In genomic region chr7:36153571-36154097, GRCh38 we compare ENCODE assay signal across 1 cellular context.
TF ChIP-seq lines count a peak whose summit lies in the region.

No MANE protein-coding gene starts in this region.

TF ChIP-seq in HepG2, 621 proteins besides CTCF, POLR2A, EP300 and RAD21 (continued from another document and continues in another):
- TF ChIP-seq, protein P1, sequence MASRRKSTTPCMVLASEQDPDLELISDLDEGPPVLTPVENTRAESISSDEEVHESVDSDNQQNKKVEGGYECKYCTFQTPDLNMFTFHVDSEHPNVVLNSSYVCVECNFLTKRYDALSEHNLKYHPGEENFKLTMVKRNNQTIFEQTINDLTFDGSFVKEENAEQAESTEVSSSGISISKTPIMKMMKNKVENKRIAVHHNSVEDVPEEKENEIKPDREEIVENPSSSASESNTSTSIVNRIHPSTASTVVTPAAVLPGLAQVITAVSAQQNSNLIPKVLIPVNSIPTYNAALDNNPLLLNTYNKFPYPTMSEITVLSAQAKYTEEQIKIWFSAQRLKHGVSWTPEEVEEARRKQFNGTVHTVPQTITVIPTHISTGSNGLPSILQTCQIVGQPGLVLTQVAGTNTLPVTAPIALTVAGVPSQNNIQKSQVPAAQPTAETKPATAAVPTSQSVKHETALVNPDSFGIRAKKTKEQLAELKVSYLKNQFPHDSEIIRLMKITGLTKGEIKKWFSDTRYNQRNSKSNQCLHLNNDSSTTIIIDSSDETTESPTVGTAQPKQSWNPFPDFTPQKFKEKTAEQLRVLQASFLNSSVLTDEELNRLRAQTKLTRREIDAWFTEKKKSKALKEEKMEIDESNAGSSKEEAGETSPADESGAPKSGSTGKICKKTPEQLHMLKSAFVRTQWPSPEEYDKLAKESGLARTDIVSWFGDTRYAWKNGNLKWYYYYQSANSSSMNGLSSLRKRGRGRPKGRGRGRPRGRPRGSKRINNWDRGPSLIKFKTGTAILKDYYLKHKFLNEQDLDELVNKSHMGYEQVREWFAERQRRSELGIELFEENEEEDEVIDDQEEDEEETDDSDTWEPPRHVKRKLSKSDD (CRISPR knock-in tag; IDR thresholded peaks at IDR 0.05; ENCODE audit: low read depth) = no peak
- TF ChIP-seq MTF2 (CRISPR knock-in tag; IDR thresholded peaks at IDR 0.05; ENCODE audit: borderline replicate concordance) (no peak), NFKBIZ (CRISPR knock-in tag; IDR thresholded peaks at IDR 0.05) (no peak), ZNF792 (CRISPR knock-in tag; IDR thresholded peaks at IDR 0.05) (no peak), POLR2AphosphoS2 (IDR thresholded peaks at IDR 0.05; ENCODE audit: low read depth, low read length) (no peak), KDM5B (CRISPR knock-in tag; IDR thresholded peaks at IDR 0.05; ENCODE audit: borderline replicate concordance) (peak; percentile 37), ZNF780A (CRISPR knock-in tag; IDR thresholded peaks at IDR 0.05) (no peak), ZFX (CRISPR knock-in tag; IDR thresholded peaks at IDR 0.05; ENCODE audit: low read depth) (peak; percentile 29; the same call in 1 of the 2 replicates), ZNF225 (CRISPR knock-in tag; IDR thresholded peaks at IDR 0.05) (no peak), ZNF331 (CRISPR knock-in tag; IDR thresholded peaks at IDR 0.05) (no peak), ZSCAN29 (CRISPR knock-in tag; conservative IDR thresholded peaks at IDR 0.05) (no peak), ZNF136 (CRISPR knock-in tag; IDR thresholded peaks at IDR 0.05; ENCODE audit: low read depth) (no peak), ZBTB49 (CRISPR knock-in tag; IDR thresholded peaks at IDR 0.05; ENCODE audit: borderline replicate concordance) (no peak), ONECUT2 (CRISPR knock-in tag; IDR thresholded peaks at IDR 0.05) (no peak), HNRNPK (IDR thresholded peaks at IDR 0.05; ENCODE audit: low read depth, low read length, poor library complexity, severe bottlenecking) (no peak), IRF2 (CRISPR knock-in tag; IDR thresholded peaks at IDR 0.05) (no peak), ZBTB7B (CRISPR knock-in tag; IDR thresholded peaks at IDR 0.05) (no peak), ZSCAN5A (CRISPR knock-in tag; IDR thresholded peaks at IDR 0.05; ENCODE audit: borderline replicate concordance) (no peak), ZNF275 (CRISPR knock-in tag; IDR thresholded peaks at IDR 0.05; ENCODE audit: borderline replicate concordance) (no peak), PAWR (CRISPR knock-in tag; IDR thresholded peaks at IDR 0.05; ENCODE audit: borderline replicate concordance) (no peak), CBX5 (CRISPR knock-in tag; IDR thresholded peaks at IDR 0.05; ENCODE audit: borderline replicate concordance) (no peak), ZNF619 (CRISPR knock-in tag; IDR thresholded peaks at IDR 0.05) (no peak), MXI1 (IDR thresholded peaks at IDR 0.05; ENCODE audit: borderline replicate concordance, low read depth, low read length) (no peak), ZFP82 (CRISPR knock-in tag; IDR thresholded peaks at IDR 0.05; ENCODE audit: borderline replicate concordance) (no peak), MED8 (CRISPR knock-in tag; IDR thresholded peaks at IDR 0.05; ENCODE audit: insufficient replicate concordance) (no peak), MTA3 (CRISPR knock-in tag; IDR thresholded peaks at IDR 0.05) (no peak), PRDM15 (CRISPR knock-in tag; IDR thresholded peaks at IDR 0.05) (0 out of 2 replicates have a peak, but pooled peaks have one; percentile 10), POLR2AphosphoS5 (IDR thresholded peaks at IDR 0.05; ENCODE audit: low read depth, low read length) (no peak), ZFY (CRISPR knock-in tag; IDR thresholded peaks at IDR 0.05) (0 out of 2 replicates have a peak, but pooled peaks have one; percentile 41), NCOA5 (CRISPR knock-in tag; IDR thresholded peaks at IDR 0.05) (no peak), BCL3 (CRISPR knock-in tag; IDR thresholded peaks at IDR 0.05) (no peak), FOXK2 (IDR thresholded peaks at IDR 0.05) (no peak), SMAD9 (CRISPR knock-in tag; IDR thresholded peaks at IDR 0.05) (no peak), ZBTB26 (CRISPR knock-in tag; IDR thresholded peaks at IDR 0.05; ENCODE audit: borderline replicate concordance) (no peak)
- TF ChIP-seq, protein P2, sequence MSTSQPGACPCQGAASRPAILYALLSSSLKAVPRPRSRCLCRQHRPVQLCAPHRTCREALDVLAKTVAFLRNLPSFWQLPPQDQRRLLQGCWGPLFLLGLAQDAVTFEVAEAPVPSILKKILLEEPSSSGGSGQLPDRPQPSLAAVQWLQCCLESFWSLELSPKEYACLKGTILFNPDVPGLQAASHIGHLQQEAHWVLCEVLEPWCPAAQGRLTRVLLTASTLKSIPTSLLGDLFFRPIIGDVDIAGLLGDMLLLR (CRISPR knock-in tag; IDR thresholded peaks at IDR 0.05) = no peak
- TF ChIP-seq, protein P3, sequence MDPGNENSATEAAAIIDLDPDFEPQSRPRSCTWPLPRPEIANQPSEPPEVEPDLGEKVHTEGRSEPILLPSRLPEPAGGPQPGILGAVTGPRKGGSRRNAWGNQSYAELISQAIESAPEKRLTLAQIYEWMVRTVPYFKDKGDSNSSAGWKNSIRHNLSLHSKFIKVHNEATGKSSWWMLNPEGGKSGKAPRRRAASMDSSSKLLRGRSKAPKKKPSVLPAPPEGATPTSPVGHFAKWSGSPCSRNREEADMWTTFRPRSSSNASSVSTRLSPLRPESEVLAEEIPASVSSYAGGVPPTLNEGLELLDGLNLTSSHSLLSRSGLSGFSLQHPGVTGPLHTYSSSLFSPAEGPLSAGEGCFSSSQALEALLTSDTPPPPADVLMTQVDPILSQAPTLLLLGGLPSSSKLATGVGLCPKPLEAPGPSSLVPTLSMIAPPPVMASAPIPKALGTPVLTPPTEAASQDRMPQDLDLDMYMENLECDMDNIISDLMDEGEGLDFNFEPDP (CRISPR knock-in tag; conservative IDR thresholded peaks at IDR 0.05) = no peak
- TF ChIP-seq, protein P4, sequence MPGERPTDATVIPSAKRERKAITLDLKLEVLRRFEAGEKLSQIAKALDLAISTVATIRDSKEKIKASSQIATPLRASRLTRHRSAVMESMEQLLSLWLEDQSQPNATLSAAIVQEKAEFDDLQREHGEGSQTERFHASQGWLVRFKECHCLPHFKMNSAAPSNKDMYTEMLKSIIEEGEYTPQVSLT (CRISPR knock-in tag; IDR thresholded peaks at IDR 0.05; ENCODE audit: borderline replicate concordance, low read depth) = no peak
- TF ChIP-seq, protein P5, sequence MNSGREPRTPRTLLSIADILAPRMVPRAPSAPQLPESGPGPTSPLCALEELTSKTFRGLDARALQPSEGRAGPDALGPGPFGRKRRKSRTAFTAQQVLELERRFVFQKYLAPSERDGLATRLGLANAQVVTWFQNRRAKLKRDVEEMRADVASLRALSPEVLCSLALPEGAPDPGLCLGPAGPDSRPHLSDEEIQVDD (CRISPR knock-in tag; IDR thresholded peaks at IDR 0.05; ENCODE audit: borderline replicate concordance) = no peak
- TF ChIP-seq, protein P6, sequence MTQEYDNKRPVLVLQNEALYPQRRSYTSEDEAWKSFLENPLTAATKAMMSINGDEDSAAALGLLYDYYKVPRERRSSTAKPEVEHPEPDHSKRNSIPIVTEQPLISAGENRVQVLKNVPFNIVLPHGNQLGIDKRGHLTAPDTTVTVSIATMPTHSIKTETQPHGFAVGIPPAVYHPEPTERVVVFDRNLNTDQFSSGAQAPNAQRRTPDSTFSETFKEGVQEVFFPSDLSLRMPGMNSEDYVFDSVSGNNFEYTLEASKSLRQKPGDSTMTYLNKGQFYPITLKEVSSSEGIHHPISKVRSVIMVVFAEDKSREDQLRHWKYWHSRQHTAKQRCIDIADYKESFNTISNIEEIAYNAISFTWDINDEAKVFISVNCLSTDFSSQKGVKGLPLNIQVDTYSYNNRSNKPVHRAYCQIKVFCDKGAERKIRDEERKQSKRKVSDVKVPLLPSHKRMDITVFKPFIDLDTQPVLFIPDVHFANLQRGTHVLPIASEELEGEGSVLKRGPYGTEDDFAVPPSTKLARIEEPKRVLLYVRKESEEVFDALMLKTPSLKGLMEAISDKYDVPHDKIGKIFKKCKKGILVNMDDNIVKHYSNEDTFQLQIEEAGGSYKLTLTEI (CRISPR knock-in tag; conservative IDR thresholded peaks at IDR 0.05) = no peak
- TF ChIP-seq, protein P7, sequence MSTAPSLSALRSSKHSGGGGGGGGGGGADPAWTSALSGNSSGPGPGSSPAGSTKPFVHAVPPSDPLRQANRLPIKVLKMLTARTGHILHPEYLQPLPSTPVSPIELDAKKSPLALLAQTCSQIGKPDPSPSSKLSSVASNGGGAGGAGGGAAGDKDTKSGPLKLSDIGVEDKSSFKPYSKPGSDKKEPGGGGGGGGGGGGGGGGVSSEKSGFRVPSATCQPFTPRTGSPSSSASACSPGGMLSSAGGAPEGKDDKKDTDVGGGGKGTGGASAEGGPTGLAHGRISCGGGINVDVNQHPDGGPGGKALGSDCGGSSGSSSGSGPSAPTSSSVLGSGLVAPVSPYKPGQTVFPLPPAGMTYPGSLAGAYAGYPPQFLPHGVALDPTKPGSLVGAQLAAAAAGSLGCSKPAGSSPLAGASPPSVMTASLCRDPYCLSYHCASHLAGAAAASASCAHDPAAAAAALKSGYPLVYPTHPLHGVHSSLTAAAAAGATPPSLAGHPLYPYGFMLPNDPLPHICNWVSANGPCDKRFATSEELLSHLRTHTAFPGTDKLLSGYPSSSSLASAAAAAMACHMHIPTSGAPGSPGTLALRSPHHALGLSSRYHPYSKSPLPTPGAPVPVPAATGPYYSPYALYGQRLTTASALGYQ (CRISPR knock-in tag; IDR thresholded peaks at IDR 0.05) = no peak
